2 cellular contexts compared by ENCODE assay signal in genomic region chr6:6614096-6614964, GRCh38.
TF ChIP-seq lines count a peak whose summit lies in the region.

No MANE protein-coding gene starts in this region.

TF ChIP-seq in HEK293, 187 proteins besides CTCF, POLR2A, EP300 and RAD21:
- no peak for TF ChIP-seq SP7 (tag by site-specific recombination; IDR thresholded peaks at IDR 0.05)
- TF ChIP-seq, protein P1, sequence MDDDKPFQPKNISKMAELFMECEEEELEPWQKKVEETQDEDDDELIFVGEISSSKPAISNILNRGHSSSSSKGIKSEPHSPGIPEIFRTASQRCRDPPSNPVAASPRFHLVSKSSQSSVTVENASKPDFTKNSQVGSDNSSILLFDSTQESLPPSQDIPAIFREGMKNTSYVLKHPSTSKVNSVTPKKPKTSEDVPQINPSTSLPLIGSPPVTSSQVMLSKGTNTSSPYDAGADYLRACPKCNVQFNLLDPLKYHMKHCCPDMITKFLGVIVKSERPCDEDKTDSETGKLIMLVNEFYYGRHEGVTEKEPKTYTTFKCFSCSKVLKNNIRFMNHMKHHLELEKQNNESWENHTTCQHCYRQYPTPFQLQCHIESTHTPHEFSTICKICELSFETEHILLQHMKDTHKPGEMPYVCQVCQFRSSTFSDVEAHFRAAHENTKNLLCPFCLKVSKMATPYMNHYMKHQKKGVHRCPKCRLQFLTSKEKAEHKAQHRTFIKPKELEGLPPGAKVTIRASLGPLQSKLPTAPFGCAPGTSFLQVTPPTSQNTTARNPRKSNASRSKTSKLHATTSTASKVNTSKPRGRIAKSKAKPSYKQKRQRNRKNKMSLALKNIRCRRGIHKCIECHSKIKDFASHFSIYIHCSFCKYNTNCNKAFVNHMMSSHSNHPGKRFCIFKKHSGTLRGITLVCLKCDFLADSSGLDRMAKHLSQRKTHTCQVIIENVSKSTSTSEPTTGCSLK (tag by site-specific recombination; IDR thresholded peaks at IDR 0.05) = no peak
- no peak for TF ChIP-seq ZNF121 (tag by site-specific recombination; IDR thresholded peaks at IDR 0.05)
- TF ChIP-seq HOXC10 (CRISPR knock-in tag; IDR thresholded peaks at IDR 0.05) = no peak
- peak; percentile 40 for TF ChIP-seq ZFHX2 (tag by site-specific recombination; conservative IDR thresholded peaks at IDR 0.05)
- no peak for TF ChIP-seq ZNF175 (tag by site-specific recombination; IDR thresholded peaks at IDR 0.05)
- TF ChIP-seq ZNF239 (tag by site-specific recombination; IDR thresholded peaks at IDR 0.05) = no peak
- 0 out of 2 replicates have a peak, but pooled peaks have one; percentile 11 for TF ChIP-seq EGR2 (tag by site-specific recombination; IDR thresholded peaks at IDR 0.05; ENCODE audit: low read depth)
- TF ChIP-seq ZNF433 (tag by site-specific recombination; IDR thresholded peaks at IDR 0.05; ENCODE audit: low read depth) = no peak

TF ChIP-seq in H1, 55 proteins besides CTCF, POLR2A, EP300 and RAD21:
- TF ChIP-seq EGR1 (IDR thresholded peaks at IDR 0.05; ENCODE audit: borderline replicate concordance, low read depth, low read length) = 0 out of 2 replicates have a peak, but pooled peaks have one; percentile 28
- no peak for TF ChIP-seq TEAD4 (IDR thresholded peaks at IDR 0.05; ENCODE audit: low read depth, low read length)
TF ChIP-seq in H1: peak in this region for 1.
